In genomic region chr6:63897952-63898351, GRCh38 we compare ENCODE assay signal across 20 cellular contexts.
"Had no signal": no experiment of that assay in that cellular context is flagged by ENCODE, and none has a peak within 500 bp of the region (broad histone marks: within the 10 kb centered on the region; RNA-seq: fewer than 3 reads in every experiment).

No MANE protein-coding gene starts in this region.

- H3K4me3 ChIP-seq: body of pancreas, esophagus muscularis mucosa, mucosa of descending colon, tibial artery, uterus had no signal

- H3K27ac Mint-ChIP-seq: activated CD8-positive, alpha-beta T cell treated with anti-CD3 and anti-CD28 coated beads for 36 hours; activated naive CD4-positive, alpha-beta T cell treated with anti-CD3 and anti-CD28 coated beads, Interleukin-2, amount 50 U/mL, for 72 hours; natural killer cell; WTC11 had no signal

- H3K9me3 Mint-ChIP-seq: activated T-cell treated with anti-CD3 and anti-CD28 coated beads, Interleukin-2, amount 50 U/mL, for 4 hours had no signal

- ATAC-seq: activated CD8-positive, alpha-beta T cell treated with anti-CD3 and anti-CD28 coated beads for 36 hours; activated naive CD4-positive, alpha-beta T cell treated with anti-CD3 and anti-CD28 coated beads, Interleukin-2, amount 50 U/mL, for 72 hours; activated T-cell treated with anti-CD3 and anti-CD28 coated beads, Interleukin-2, amount 50 U/mL, for 4 hours; body of pancreas; left colon; mucosa of descending colon; natural killer cell; WTC11 had no signal

- H3K36me3 ChIP-seq: esophagus muscularis mucosa, tibial artery, uterus had no signal

- H3K4me1 Mint-ChIP-seq: central memory CD8-positive, alpha-beta T cell; natural killer cell; WTC11 had no signal

- H3K4me3 Mint-ChIP-seq: activated CD8-positive, alpha-beta T cell treated with anti-CD3 and anti-CD28 coated beads for 36 hours; activated T-cell treated with anti-CD3 and anti-CD28 coated beads, Interleukin-2, amount 50 U/mL, for 4 hours; central memory CD8-positive, alpha-beta T cell; natural killer cell; WTC11 had no signal

- H3K27ac ChIP-seq: body of pancreas, esophagus muscularis mucosa, tibial artery, uterus had no signal

- H3K27me3 Mint-ChIP-seq: activated CD8-positive, alpha-beta T cell treated with anti-CD3 and anti-CD28 coated beads for 36 hours; central memory CD8-positive, alpha-beta T cell had no signal

- H3K4me1 ChIP-seq: body of pancreas, esophagus muscularis mucosa, tibial artery, uterus had no signal

- H3K27me3 ChIP-seq: body of pancreas, esophagus muscularis mucosa, tibial artery, uterus had no signal

- H3K9me3 ChIP-seq: body of pancreas, esophagus muscularis mucosa, mucosa of descending colon, tibial artery, uterus had no signal

- DNase-seq: activated CD4-positive, alpha-beta T cell treated with anti-CD3 and anti-CD28 coated beads for 4 hours; activated CD8-positive, alpha-beta T cell treated with anti-CD3 and anti-CD28 coated beads for 36 hours; activated effector memory CD4-positive, alpha-beta T cell treated with anti-CD3 and anti-CD28 coated beads, Interleukin-2, amount 50 U/mL, for 16 hours; activated T-cell treated with anti-CD3 and anti-CD28 coated beads, Interleukin-2, amount 50 U/mL, for 4 hours; amniotic stem cell; body of pancreas; cortex of kidney; effector CD4-positive, alpha-beta T cell; foreskin melanocyte; left colon; mucosa of descending colon; natural killer cell; stimulated activated CD4-positive, alpha-beta T cell treated with anti-CD3 and anti-CD28 coated beads, Interleukin-4, amount 100 ng/mL, for 24 hours; stimulated activated naive CD4-positive, alpha-beta T cell; tibial artery; uterus had no signal

- H3K36me3 Mint-ChIP-seq: activated naive CD4-positive, alpha-beta T cell treated with anti-CD3 and anti-CD28 coated beads, Interleukin-2, amount 50 U/mL, for 72 hours; natural killer cell had no signal
